In the genomic region with DNA sequence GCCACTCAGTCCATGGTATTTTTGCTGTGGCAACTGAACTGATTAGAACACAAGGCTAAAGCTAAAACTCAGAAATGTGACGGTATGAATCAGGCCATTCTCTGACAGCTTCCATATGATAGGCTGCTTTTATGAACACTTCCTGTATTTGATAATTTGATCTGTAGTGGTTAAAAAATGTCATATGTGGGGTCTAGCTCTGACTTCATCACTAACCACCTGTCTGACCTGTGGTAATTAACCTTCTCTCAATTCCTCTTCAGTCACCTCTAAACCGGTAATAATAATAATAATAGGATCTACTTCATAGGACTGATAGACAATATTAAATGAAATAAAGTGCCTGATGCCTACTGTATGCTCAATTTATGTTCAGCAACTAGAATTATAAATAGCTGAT, we compare ENCODE assay signal across 19 cellular contexts.
DNase-seq lines count a peak whose midpoint lies in the region; ATAC-seq and TF ChIP-seq lines count a peak whose summit lies in the region.
"Had no signal": no experiment of that assay in that cellular context is flagged by ENCODE, and none has a peak within 500 bp of the region (broad histone marks: within the 10 kb centered on the region; RNA-seq: fewer than 3 reads in every experiment).

No MANE protein-coding gene starts in this region.

- H3K4me3 ChIP-seq in PC-9 = no peak overlapping the region
- H3K4me3 ChIP-seq: SJCRH30 had no signal

- no peaks in the 10 kb centered on the region for H3K4me1 ChIP-seq in PC-9 (replicated peaks; ENCODE audit: insufficient read depth)

- ATAC-seq in GM18519 (IDR thresholded peaks at IDR 0.05; ENCODE audit: low FRiP score, unreplicated experiment) (peak; percentile 60), GM21619 (IDR thresholded peaks at IDR 0.05; ENCODE audit: unreplicated experiment) (peak; percentile 57), HG03066 (IDR thresholded peaks at IDR 0.05; ENCODE audit: low read depth, unreplicated experiment) (peak; percentile 55)
- ATAC-seq in activated CD8-positive, alpha-beta T cell treated with anti-CD3 and anti-CD28 coated beads for 36 hours = no peak
- ATAC-seq: right cardiac atrium had no signal

- H3K27ac ChIP-seq in PC-9 = no peak overlapping the region
- H3K27ac ChIP-seq: SJCRH30 had no signal

- DNase-seq in PC-9 (no peak), HuH-7.5 (ENCODE audit: low spot score) (no peak), posterior cingulate gyrus (no peak), SIG-M5 (lab: John Stamatoyannopoulos, UW) (no peak)
- no peak for DNase-seq in activated CD8-positive, alpha-beta T cell treated with anti-CD3 and anti-CD28 coated beads for 36 hours
- DNase-seq: activated CD4-positive, alpha-beta T cell treated with anti-CD3 and anti-CD28 coated beads for 4 hours; activated naive CD4-positive, alpha-beta T cell treated with anti-CD3 and anti-CD28 coated beads, Interleukin-2, amount 10 ng/mL, durations not matched to agents 7 days and 5 days; erythroblast; HFFc6; NCI-H187 treated with DMSO at 0.1 percent for 48 hours; NCI-H446 treated with DMSO at 0.1 percent for 48 hours; right cardiac atrium had no signal

- peaks cover 4% of the 10 kb centered on the region for H3K4me1 Mint-ChIP-seq in activated CD8-positive, alpha-beta T cell treated with anti-CD3 and anti-CD28 coated beads for 36 hours (ENCODE audit: low read depth)
- H3K4me1 Mint-ChIP-seq: activated naive CD4-positive, alpha-beta T cell treated with anti-CD3 and anti-CD28 coated beads, Interleukin-2, amount 10 ng/mL, durations not matched to agents 7 days and 5 days; brain had no signal

- CTCF ChIA-PET in PC-9 (lab: Charles Lee) = no interaction called here
- CTCF ChIA-PET in activated CD8-positive, alpha-beta T cell treated with anti-CD3 and anti-CD28 coated beads for 36 hours (lab: Charles Lee) = interaction anchor here (2.2 kb wide), 1 partner anchor 20 kb away, joined by 11 read pairs; no protein-coding TSS in a partner anchor

- TF ChIP-seq CTCF in PC-9 (conservative IDR thresholded peaks at IDR 0.05) = no peak
- TF ChIP-seq CTCF in activated CD8-positive, alpha-beta T cell treated with anti-CD3 and anti-CD28 coated beads for 36 hours (IDR thresholded peaks at IDR 0.05) = no peak

- H3K27me3 Mint-ChIP-seq in activated CD8-positive, alpha-beta T cell treated with anti-CD3 and anti-CD28 coated beads for 36 hours = peaks cover 5% of the 10 kb centered on the region
- H3K27me3 Mint-ChIP-seq: brain; dendritic cell treated with granulocyte-macrophage colony-stimulating factor and Interleukin-4, amounts not matched to agents 40 ng/mL and 50 ng/mL, for 4 days had no signal

- H3K27me3 ChIP-seq in PC-9 (ENCODE audit: insufficient read depth, low read depth) = no peaks in the 10 kb centered on the region
- H3K27me3 ChIP-seq: SJCRH30 had no signal

- no peaks in the 10 kb centered on the region for H3K9me3 ChIP-seq in PC-9 (ENCODE audit: insufficient read depth, low read depth)
- H3K9me3 ChIP-seq: SJCRH30 had no signal

- no peaks in the 10 kb centered on the region for H3K79me2 ChIP-seq in PC-9 (ENCODE audit: low read depth)

- POLR2A ChIA-PET in PC-9 (lab: Charles Lee; ENCODE audit: unreplicated experiment) = interaction anchor here (0.6 kb wide), 1 partner anchor 1745 kb away, joined by 4 read pairs; no protein-coding TSS in a partner anchor
- POLR2A ChIA-PET in activated CD8-positive, alpha-beta T cell treated with anti-CD3 and anti-CD28 coated beads for 36 hours (lab: Charles Lee) = no interaction called here

- peak overlapping the region; percentile 65; the same call in 1 of the 2 replicates for H2AFZ ChIP-seq in PC-9

- H3K27ac Mint-ChIP-seq in activated CD8-positive, alpha-beta T cell treated with anti-CD3 and anti-CD28 coated beads for 36 hours = no peak overlapping the region
- H3K27ac Mint-ChIP-seq: activated naive CD4-positive, alpha-beta T cell treated with anti-CD3 and anti-CD28 coated beads, Interleukin-2, amount 10 ng/mL, durations not matched to agents 7 days and 5 days; brain; dendritic cell treated with granulocyte-macrophage colony-stimulating factor and Interleukin-4, amounts not matched to agents 40 ng/mL and 50 ng/mL, for 4 days; HFFc6 had no signal

- no peaks in the 10 kb centered on the region for H4K20me1 ChIP-seq in PC-9 (ENCODE audit: insufficient read depth)

- no peak overlapping the region for H3K4me3 Mint-ChIP-seq in activated CD8-positive, alpha-beta T cell treated with anti-CD3 and anti-CD28 coated beads for 36 hours
- H3K4me3 Mint-ChIP-seq: activated naive CD4-positive, alpha-beta T cell treated with anti-CD3 and anti-CD28 coated beads, Interleukin-2, amount 10 ng/mL, durations not matched to agents 7 days and 5 days; brain; dendritic cell treated with granulocyte-macrophage colony-stimulating factor and Interleukin-4, amounts not matched to agents 40 ng/mL and 50 ng/mL, for 4 days; HFFc6; neural crest cell had no signal

- H3K4me2 ChIP-seq in PC-9 = no peak overlapping the region

- H3F3A ChIP-seq in PC-9 (ENCODE audit: insufficient read depth, low read depth) = no peaks in the 10 kb centered on the region

- peaks cover 2% of the 10 kb centered on the region for H3K36me3 Mint-ChIP-seq in activated CD8-positive, alpha-beta T cell treated with anti-CD3 and anti-CD28 coated beads for 36 hours (ENCODE audit: low read depth)
- H3K36me3 Mint-ChIP-seq: activated naive CD4-positive, alpha-beta T cell treated with anti-CD3 and anti-CD28 coated beads, Interleukin-2, amount 10 ng/mL, durations not matched to agents 7 days and 5 days; brain had no signal

- BruUV-seq in PC-9 (replicated peaks; lab: Mats Ljungman, UMichigan) = no TSS peak

- intact Hi-C loops in PC-9 (cut with micrococcal nuclease; ENCODE audit: unreplicated experiment) (no loop called here), posterior cingulate gyrus (cut with DNase I) (no loop called here)
- intact Hi-C loops in activated CD8-positive, alpha-beta T cell treated with anti-CD3 and anti-CD28 coated beads for 36 hours (cut with micrococcal nuclease) = no loop called here

- no peaks in the 10 kb centered on the region for H3K36me3 ChIP-seq in PC-9 (ENCODE audit: low read depth)
- H3K36me3 ChIP-seq: SJCRH30 had no signal

- H3K9me3 Mint-ChIP-seq in activated CD8-positive, alpha-beta T cell treated with anti-CD3 and anti-CD28 coated beads for 36 hours = no peaks in the 10 kb centered on the region
- H3K9me3 Mint-ChIP-seq: activated naive CD4-positive, alpha-beta T cell treated with anti-CD3 and anti-CD28 coated beads, Interleukin-2, amount 10 ng/mL, durations not matched to agents 7 days and 5 days; dendritic cell treated with granulocyte-macrophage colony-stimulating factor and Interleukin-4, amounts not matched to agents 40 ng/mL and 50 ng/mL, for 4 days; HFFc6; neural crest cell had no signal

- H3K9me2 ChIP-seq in PC-9 (ENCODE audit: insufficient read depth) = peaks cover 6% of the 10 kb centered on the region; the same call in 1 of the 2 replicates
